1 cellular context compared by ENCODE assay signal in the genomic region with DNA sequence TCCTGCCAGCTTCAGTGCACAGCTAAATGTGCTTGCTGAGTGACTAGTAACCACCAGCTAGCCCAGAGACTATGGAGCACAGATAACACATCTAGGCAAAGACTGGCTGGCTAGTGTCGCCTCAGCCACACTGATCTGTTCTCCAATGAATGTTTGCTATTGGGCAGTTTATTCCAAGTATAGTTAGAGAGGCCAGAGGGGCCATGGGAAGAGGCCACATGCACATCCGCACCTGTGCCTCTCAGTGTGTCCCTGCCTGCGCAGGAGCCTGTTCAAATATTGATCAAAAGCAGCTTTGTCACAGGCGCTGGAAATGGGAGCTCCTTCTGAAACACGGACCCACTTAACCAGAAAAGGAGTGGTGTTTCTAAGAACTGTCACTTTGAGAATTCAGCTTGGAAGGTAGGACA.
TF ChIP-seq lines count a peak whose summit lies in the region.

No MANE protein-coding gene starts in this region.

TF ChIP-seq in HepG2, 621 proteins besides CTCF, POLR2A, EP300 and RAD21 (continued from another document and continues in another):
- TF ChIP-seq, protein P1, sequence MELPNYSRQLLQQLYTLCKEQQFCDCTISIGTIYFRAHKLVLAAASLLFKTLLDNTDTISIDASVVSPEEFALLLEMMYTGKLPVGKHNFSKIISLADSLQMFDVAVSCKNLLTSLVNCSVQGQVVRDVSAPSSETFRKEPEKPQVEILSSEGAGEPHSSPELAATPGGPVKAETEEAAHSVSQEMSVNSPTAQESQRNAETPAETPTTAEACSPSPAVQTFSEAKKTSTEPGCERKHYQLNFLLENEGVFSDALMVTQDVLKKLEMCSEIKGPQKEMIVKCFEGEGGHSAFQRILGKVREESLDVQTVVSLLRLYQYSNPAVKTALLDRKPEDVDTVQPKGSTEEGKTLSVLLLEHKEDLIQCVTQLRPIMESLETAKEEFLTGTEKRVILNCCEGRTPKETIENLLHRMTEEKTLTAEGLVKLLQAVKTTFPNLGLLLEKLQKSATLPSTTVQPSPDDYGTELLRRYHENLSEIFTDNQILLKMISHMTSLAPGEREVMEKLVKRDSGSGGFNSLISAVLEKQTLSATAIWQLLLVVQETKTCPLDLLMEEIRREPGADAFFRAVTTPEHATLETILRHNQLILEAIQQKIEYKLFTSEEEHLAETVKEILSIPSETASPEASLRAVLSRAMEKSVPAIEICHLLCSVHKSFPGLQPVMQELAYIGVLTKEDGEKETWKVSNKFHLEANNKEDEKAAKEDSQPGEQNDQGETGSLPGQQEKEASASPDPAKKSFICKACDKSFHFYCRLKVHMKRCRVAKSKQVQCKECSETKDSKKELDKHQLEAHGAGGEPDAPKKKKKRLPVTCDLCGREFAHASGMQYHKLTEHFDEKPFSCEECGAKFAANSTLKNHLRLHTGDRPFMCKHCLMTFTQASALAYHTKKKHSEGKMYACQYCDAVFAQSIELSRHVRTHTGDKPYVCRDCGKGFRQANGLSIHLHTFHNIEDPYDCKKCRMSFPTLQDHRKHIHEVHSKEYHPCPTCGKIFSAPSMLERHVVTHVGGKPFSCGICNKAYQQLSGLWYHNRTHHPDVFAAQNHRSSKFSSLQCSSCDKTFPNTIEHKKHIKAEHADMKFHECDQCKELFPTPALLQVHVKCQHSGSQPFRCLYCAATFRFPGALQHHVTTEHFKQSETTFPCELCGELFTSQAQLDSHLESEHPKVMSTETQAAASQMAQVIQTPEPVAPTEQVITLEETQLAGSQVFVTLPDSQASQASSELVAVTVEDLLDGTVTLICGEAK (IDR thresholded peaks at IDR 0.05): no peak
- TF ChIP-seq, protein P1 (CRISPR knock-in tag; IDR thresholded peaks at IDR 0.05): no peak
- TF ChIP-seq, protein P2, sequence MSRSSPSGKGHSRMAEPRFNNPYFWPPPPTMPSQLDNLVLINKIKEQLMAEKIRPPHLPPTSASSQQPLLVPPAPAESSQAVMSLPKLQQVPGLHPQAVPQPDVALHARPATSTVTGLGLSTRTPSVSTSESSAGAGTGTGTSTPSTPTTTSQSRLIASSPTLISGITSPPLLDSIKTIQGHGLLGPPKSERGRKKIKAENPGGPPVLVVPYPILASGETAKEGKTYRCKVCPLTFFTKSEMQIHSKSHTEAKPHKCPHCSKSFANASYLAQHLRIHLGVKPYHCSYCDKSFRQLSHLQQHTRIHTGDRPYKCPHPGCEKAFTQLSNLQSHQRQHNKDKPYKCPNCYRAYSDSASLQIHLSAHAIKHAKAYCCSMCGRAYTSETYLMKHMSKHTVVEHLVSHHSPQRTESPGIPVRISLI (CRISPR knock-in tag; IDR thresholded peaks at IDR 0.05; ENCODE audit: borderline replicate concordance): no peak
- TF ChIP-seq U2AF1 (optimal IDR thresholded peaks at IDR 0.05; ENCODE audit: low read depth, low read length): no peak
- TF ChIP-seq NFYB (CRISPR knock-in tag; IDR thresholded peaks at IDR 0.05): no peak
- TF ChIP-seq, protein P3, sequence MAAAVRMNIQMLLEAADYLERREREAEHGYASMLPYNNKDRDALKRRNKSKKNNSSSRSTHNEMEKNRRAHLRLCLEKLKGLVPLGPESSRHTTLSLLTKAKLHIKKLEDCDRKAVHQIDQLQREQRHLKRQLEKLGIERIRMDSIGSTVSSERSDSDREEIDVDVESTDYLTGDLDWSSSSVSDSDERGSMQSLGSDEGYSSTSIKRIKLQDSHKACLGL (CRISPR knock-in tag; IDR thresholded peaks at IDR 0.05): no peak
- no peak for TF ChIP-seq KDM2A (CRISPR knock-in tag; IDR thresholded peaks at IDR 0.05; ENCODE audit: borderline replicate concordance, low read depth)
- TF ChIP-seq, protein P4, sequence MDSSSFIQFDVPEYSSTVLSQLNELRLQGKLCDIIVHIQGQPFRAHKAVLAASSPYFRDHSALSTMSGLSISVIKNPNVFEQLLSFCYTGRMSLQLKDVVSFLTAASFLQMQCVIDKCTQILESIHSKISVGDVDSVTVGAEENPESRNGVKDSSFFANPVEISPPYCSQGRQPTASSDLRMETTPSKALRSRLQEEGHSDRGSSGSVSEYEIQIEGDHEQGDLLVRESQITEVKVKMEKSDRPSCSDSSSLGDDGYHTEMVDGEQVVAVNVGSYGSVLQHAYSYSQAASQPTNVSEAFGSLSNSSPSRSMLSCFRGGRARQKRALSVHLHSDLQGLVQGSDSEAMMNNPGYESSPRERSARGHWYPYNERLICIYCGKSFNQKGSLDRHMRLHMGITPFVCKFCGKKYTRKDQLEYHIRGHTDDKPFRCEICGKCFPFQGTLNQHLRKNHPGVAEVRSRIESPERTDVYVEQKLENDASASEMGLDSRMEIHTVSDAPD (CRISPR knock-in tag; IDR thresholded peaks at IDR 0.05): no peak
- TF ChIP-seq NRL (CRISPR knock-in tag; IDR thresholded peaks at IDR 0.05; ENCODE audit: borderline replicate concordance): no peak
- TF ChIP-seq ZNF24 (IDR thresholded peaks at IDR 0.05): no peak
- TF ChIP-seq, protein P5, sequence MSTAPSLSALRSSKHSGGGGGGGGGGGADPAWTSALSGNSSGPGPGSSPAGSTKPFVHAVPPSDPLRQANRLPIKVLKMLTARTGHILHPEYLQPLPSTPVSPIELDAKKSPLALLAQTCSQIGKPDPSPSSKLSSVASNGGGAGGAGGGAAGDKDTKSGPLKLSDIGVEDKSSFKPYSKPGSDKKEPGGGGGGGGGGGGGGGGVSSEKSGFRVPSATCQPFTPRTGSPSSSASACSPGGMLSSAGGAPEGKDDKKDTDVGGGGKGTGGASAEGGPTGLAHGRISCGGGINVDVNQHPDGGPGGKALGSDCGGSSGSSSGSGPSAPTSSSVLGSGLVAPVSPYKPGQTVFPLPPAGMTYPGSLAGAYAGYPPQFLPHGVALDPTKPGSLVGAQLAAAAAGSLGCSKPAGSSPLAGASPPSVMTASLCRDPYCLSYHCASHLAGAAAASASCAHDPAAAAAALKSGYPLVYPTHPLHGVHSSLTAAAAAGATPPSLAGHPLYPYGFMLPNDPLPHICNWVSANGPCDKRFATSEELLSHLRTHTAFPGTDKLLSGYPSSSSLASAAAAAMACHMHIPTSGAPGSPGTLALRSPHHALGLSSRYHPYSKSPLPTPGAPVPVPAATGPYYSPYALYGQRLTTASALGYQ (CRISPR knock-in tag; IDR thresholded peaks at IDR 0.05): no peak
- no peak for TF ChIP-seq AGO1 (IDR thresholded peaks at IDR 0.05; ENCODE audit: low read depth, low read length, poor library complexity, severe bottlenecking)
- TF ChIP-seq ZNF329 (CRISPR knock-in tag; IDR thresholded peaks at IDR 0.05; ENCODE audit: low read depth): no peak
- no peak for TF ChIP-seq KAT8 (CRISPR knock-in tag; IDR thresholded peaks at IDR 0.05)
- TF ChIP-seq, protein P6, sequence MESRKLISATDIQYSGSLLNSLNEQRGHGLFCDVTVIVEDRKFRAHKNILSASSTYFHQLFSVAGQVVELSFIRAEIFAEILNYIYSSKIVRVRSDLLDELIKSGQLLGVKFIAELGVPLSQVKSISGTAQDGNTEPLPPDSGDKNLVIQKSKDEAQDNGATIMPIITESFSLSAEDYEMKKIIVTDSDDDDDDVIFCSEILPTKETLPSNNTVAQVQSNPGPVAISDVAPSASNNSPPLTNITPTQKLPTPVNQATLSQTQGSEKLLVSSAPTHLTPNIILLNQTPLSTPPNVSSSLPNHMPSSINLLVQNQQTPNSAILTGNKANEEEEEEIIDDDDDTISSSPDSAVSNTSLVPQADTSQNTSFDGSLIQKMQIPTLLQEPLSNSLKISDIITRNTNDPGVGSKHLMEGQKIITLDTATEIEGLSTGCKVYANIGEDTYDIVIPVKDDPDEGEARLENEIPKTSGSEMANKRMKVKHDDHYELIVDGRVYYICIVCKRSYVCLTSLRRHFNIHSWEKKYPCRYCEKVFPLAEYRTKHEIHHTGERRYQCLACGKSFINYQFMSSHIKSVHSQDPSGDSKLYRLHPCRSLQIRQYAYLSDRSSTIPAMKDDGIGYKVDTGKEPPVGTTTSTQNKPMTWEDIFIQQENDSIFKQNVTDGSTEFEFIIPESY (CRISPR knock-in tag; IDR thresholded peaks at IDR 0.05): no peak
- TF ChIP-seq, protein P7, sequence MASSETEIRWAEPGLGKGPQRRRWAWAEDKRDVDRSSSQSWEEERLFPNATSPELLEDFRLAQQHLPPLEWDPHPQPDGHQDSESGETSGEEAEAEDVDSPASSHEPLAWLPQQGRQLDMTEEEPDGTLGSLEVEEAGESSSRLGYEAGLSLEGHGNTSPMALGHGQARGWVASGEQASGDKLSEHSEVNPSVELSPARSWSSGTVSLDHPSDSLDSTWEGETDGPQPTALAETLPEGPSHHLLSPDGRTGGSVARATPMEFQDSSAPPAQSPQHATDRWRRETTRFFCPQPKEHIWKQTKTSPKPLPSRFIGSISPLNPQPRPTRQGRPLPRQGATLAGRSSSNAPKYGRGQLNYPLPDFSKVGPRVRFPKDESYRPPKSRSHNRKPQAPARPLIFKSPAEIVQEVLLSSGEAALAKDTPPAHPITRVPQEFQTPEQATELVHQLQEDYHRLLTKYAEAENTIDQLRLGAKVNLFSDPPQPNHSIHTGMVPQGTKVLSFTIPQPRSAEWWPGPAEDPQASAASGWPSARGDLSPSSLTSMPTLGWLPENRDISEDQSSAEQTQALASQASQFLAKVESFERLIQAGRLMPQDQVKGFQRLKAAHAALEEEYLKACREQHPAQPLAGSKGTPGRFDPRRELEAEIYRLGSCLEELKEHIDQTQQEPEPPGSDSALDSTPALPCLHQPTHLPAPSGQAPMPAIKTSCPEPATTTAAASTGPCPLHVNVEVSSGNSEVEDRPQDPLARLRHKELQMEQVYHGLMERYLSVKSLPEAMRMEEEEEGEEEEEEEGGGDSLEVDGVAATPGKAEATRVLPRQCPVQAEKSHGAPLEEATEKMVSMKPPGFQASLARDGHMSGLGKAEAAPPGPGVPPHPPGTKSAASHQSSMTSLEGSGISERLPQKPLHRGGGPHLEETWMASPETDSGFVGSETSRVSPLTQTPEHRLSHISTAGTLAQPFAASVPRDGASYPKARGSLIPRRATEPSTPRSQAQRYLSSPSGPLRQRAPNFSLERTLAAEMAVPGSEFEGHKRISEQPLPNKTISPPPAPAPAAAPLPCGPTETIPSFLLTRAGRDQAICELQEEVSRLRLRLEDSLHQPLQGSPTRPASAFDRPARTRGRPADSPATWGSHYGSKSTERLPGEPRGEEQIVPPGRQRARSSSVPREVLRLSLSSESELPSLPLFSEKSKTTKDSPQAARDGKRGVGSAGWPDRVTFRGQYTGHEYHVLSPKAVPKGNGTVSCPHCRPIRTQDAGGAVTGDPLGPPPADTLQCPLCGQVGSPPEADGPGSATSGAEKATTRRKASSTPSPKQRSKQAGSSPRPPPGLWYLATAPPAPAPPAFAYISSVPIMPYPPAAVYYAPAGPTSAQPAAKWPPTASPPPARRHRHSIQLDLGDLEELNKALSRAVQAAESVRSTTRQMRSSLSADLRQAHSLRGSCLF (CRISPR knock-in tag; IDR thresholded peaks at IDR 0.05; ENCODE audit: borderline replicate concordance): no peak
- no peak for TF ChIP-seq SKI (IDR thresholded peaks at IDR 0.05; ENCODE audit: partially characterized antibody)
- no peak for TF ChIP-seq AGO2 (optimal IDR thresholded peaks at IDR 0.05; ENCODE audit: low read depth, low read length)
- no peak for TF ChIP-seq ZBTB38 (CRISPR knock-in tag; IDR thresholded peaks at IDR 0.05)
- no peak for TF ChIP-seq POLR2G (IDR thresholded peaks at IDR 0.05; ENCODE audit: low read depth, low read length)
- no peak for TF ChIP-seq ZNF747 (CRISPR knock-in tag; IDR thresholded peaks at IDR 0.05; ENCODE audit: borderline replicate concordance)
- TF ChIP-seq, protein P8, sequence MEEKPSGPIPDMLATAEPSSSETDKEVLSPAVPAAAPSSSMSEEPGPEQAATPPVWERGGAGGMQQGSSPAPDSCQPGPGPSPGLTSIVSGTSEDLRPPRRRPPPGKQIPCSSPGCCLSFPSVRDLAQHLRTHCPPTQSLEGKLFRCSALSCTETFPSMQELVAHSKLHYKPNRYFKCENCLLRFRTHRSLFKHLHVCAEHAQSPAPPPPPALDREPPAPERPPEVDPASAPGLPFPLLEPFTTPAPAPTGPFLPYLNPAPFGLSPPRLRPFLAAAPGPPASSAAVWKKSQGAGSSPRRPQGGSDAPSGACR (CRISPR knock-in tag; IDR thresholded peaks at IDR 0.05): no peak
- TF ChIP-seq, protein P9, sequence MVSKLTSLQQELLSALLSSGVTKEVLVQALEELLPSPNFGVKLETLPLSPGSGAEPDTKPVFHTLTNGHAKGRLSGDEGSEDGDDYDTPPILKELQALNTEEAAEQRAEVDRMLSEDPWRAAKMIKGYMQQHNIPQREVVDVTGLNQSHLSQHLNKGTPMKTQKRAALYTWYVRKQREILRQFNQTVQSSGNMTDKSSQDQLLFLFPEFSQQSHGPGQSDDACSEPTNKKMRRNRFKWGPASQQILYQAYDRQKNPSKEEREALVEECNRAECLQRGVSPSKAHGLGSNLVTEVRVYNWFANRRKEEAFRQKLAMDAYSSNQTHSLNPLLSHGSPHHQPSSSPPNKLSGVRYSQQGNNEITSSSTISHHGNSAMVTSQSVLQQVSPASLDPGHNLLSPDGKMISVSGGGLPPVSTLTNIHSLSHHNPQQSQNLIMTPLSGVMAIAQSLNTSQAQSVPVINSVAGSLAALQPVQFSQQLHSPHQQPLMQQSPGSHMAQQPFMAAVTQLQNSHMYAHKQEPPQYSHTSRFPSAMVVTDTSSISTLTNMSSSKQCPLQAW (CRISPR knock-in tag; IDR thresholded peaks at IDR 0.05): peak; percentile 62; the same call in 1 of the 2 replicates
- TF ChIP-seq ATAD3A (CRISPR knock-in tag; IDR thresholded peaks at IDR 0.05): no peak
